ENCODE assay signal across 29 cellular contexts in genomic region chr1:46080257-46080656, GRCh38.
"Had no signal": no experiment of that assay in that cellular context is flagged by ENCODE, and none has a peak within 500 bp of the region (broad histone marks: within the 10 kb centered on the region; RNA-seq: fewer than 3 reads in every experiment).

No MANE protein-coding gene starts in this region.

- H3K36me3 ChIP-seq: colonic mucosa, esophagus squamous epithelium had no signal

- H2AFZ ChIP-seq: hepatocyte had no signal

- H3K4me1 Mint-ChIP-seq: endodermal cell had no signal

- H3K4me3 Mint-ChIP-seq: dendritic cell treated with granulocyte-macrophage colony-stimulating factor and Interleukin-4, amounts not matched to agents 40 ng/mL and 50 ng/mL, for 4 days; effector memory CD8-positive, alpha-beta T cell; endodermal cell had no signal

- H3K9me3 Mint-ChIP-seq: dendritic cell treated with granulocyte-macrophage colony-stimulating factor and Interleukin-4, amounts not matched to agents 40 ng/mL and 50 ng/mL, for 4 days; effector memory CD8-positive, alpha-beta T cell; endodermal cell had no signal

- H3K27ac ChIP-seq: colonic mucosa, coronary artery, dorsolateral prefrontal cortex, epithelial cell of prostate, esophagus muscularis mucosa, esophagus squamous epithelium, foreskin keratinocyte, gastrocnemius medialis, gastroesophageal sphincter, heart left ventricle, hepatocyte had no signal

- FAIRE-seq: endometrium, endothelial cell of umbilical vein, frontal cortex had no signal

- H3K4me2 ChIP-seq: hepatocyte had no signal

- H3K27me3 Mint-ChIP-seq: effector memory CD8-positive, alpha-beta T cell had no signal

- H3K9me3 ChIP-seq: colonic mucosa, esophagus muscularis mucosa, esophagus squamous epithelium, gastrocnemius medialis, gastroesophageal sphincter, heart right ventricle had no signal

- H3K27ac Mint-ChIP-seq: dendritic cell treated with granulocyte-macrophage colony-stimulating factor and Interleukin-4, amounts not matched to agents 40 ng/mL and 50 ng/mL, for 4 days; effector memory CD8-positive, alpha-beta T cell; endodermal cell had no signal

- ATAC-seq: effector memory CD8-positive, alpha-beta T cell; esophagus mucosa; foreskin keratinocyte; gastrocnemius medialis; gastroesophageal sphincter; heart left ventricle; heart right ventricle had no signal

- DNase-seq: colonic mucosa; cortex of kidney; dermis blood vessel endothelial cell; dorsolateral prefrontal cortex; effector CD4-positive, alpha-beta T cell; effector CD8-positive, alpha-beta T cell; effector memory CD4-positive, alpha-beta T cell; effector memory CD8-positive, alpha-beta T cell; endodermal cell; erythroblast; esophagus squamous epithelium; foreskin fibroblast; foreskin keratinocyte; foreskin melanocyte; gastrocnemius medialis; glutamatergic neuron; head of caudate nucleus; heart left ventricle; heart right ventricle had no signal

- H3K4me3 ChIP-seq: colonic mucosa, coronary artery, dorsolateral prefrontal cortex, esophagus muscularis mucosa, esophagus squamous epithelium, gastrocnemius medialis, gastroesophageal sphincter, heart left ventricle, hepatocyte had no signal

- H3K4me1 ChIP-seq: colonic mucosa had no signal
